1 cellular context compared by ENCODE assay signal in genomic region chr15:70164910-70165791, GRCh38.
TF ChIP-seq lines count a peak whose summit lies in the region.

No MANE protein-coding gene starts in this region.

TF ChIP-seq in HepG2, 621 proteins besides CTCF, POLR2A, EP300 and RAD21 (continued from another document and continues in another):
- TF ChIP-seq PRDM4 (CRISPR knock-in tag; IDR thresholded peaks at IDR 0.05; ENCODE audit: borderline replicate concordance) (no peak), SOX13 (IDR thresholded peaks at IDR 0.05) (no peak), SOX13 (CRISPR knock-in tag; conservative IDR thresholded peaks at IDR 0.05 in 1 of 2, IDR thresholded peaks at IDR 0.05 in 1 of 2) (no peak), ZNF609 (CRISPR knock-in tag; IDR thresholded peaks at IDR 0.05; ENCODE audit: borderline replicate concordance) (peak; percentile 66; the same call in 1 of the 2 replicates), ESRRA (CRISPR knock-in tag; IDR thresholded peaks at IDR 0.05; ENCODE audit: low read depth) (0 out of 2 replicates have a peak, but pooled peaks have one; percentile 24), SNAPC2 (CRISPR knock-in tag; IDR thresholded peaks at IDR 0.05) (no peak), TRIM24 (CRISPR knock-in tag; IDR thresholded peaks at IDR 0.05) (no peak), ZNF615 (CRISPR knock-in tag; IDR thresholded peaks at IDR 0.05; ENCODE audit: borderline replicate concordance) (no peak), MLX (CRISPR knock-in tag; IDR thresholded peaks at IDR 0.05) (no peak), GATAD2A (CRISPR knock-in tag; IDR thresholded peaks at IDR 0.05) (peak; percentile 43; the same call in 1 of the 2 replicates), ZNF407 (CRISPR knock-in tag; IDR thresholded peaks at IDR 0.05; ENCODE audit: not compliant biosample characterization) (no peak), PREB (CRISPR knock-in tag; IDR thresholded peaks at IDR 0.05) (no peak), ZSCAN5A (CRISPR knock-in tag; IDR thresholded peaks at IDR 0.05; ENCODE audit: borderline replicate concordance) (no peak), ZNF354B (CRISPR knock-in tag; IDR thresholded peaks at IDR 0.05) (no peak), FOXP4 (CRISPR knock-in tag; IDR thresholded peaks at IDR 0.05) (no peak), ATF3 (CRISPR knock-in tag; IDR thresholded peaks at IDR 0.05) (no peak), ZNF768 (CRISPR knock-in tag; IDR thresholded peaks at IDR 0.05) (peak; percentile 17; the same call in 1 of the 2 replicates), DNMT3B (CRISPR knock-in tag; conservative IDR thresholded peaks at IDR 0.05) (no peak), ZNF468 (CRISPR knock-in tag; IDR thresholded peaks at IDR 0.05) (no peak), HOXA7 (CRISPR knock-in tag; IDR thresholded peaks at IDR 0.05) (no peak), NRL (CRISPR knock-in tag; IDR thresholded peaks at IDR 0.05; ENCODE audit: borderline replicate concordance) (no peak), TBL1XR1 (IDR thresholded peaks at IDR 0.05; ENCODE audit: borderline replicate concordance, low read length, partially characterized antibody) (no peak), ZNF607 (CRISPR knock-in tag; IDR thresholded peaks at IDR 0.05; ENCODE audit: borderline replicate concordance) (no peak), PHF20 (CRISPR knock-in tag; IDR thresholded peaks at IDR 0.05) (no peak), ZFP37 (CRISPR knock-in tag; IDR thresholded peaks at IDR 0.05; ENCODE audit: borderline replicate concordance) (no peak), ERF (CRISPR knock-in tag; IDR thresholded peaks at IDR 0.05) (no peak), PRDM10 (CRISPR knock-in tag; IDR thresholded peaks at IDR 0.05; ENCODE audit: low read depth) (no peak), MBNL3 (CRISPR knock-in tag; conservative IDR thresholded peaks at IDR 0.05) (no peak)
